ENCODE assay signal across 1 cellular context in genomic region chr9:134916161-134916665, GRCh38.
TF ChIP-seq lines count a peak whose summit lies in the region.

No MANE protein-coding gene starts in this region.

TF ChIP-seq in SK-N-SH, 30 proteins besides CTCF, POLR2A, EP300 and RAD21 (continued from another document):
- TF ChIP-seq PBX3 (IDR thresholded peaks at IDR 0.05) = no peak
- no peak for TF ChIP-seq EZH2phosphoT487 (IDR thresholded peaks at IDR 0.05; ENCODE audit: borderline replicate concordance, low read depth)
- no peak for TF ChIP-seq ZBTB33 (IDR thresholded peaks at IDR 0.05; ENCODE audit: borderline replicate concordance, low read depth)
- TF ChIP-seq FOSL2 (IDR thresholded peaks at IDR 0.05; ENCODE audit: borderline replicate concordance, low read depth) = no peak
- TF ChIP-seq, protein P1, sequence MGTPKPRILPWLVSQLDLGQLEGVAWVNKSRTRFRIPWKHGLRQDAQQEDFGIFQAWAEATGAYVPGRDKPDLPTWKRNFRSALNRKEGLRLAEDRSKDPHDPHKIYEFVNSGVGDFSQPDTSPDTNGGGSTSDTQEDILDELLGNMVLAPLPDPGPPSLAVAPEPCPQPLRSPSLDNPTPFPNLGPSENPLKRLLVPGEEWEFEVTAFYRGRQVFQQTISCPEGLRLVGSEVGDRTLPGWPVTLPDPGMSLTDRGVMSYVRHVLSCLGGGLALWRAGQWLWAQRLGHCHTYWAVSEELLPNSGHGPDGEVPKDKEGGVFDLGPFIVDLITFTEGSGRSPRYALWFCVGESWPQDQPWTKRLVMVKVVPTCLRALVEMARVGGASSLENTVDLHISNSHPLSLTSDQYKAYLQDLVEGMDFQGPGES (IDR thresholded peaks at IDR 0.05; ENCODE audit: low read depth, low read length) = no peak
- TF ChIP-seq, protein P2, sequence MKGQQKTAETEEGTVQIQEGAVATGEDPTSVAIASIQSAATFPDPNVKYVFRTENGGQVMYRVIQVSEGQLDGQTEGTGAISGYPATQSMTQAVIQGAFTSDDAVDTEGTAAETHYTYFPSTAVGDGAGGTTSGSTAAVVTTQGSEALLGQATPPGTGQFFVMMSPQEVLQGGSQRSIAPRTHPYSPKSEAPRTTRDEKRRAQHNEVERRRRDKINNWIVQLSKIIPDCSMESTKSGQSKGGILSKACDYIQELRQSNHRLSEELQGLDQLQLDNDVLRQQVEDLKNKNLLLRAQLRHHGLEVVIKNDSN (IDR thresholded peaks at IDR 0.05; ENCODE audit: borderline replicate concordance, low read depth) = no peak
